Comparison of ENCODE assay signal across 8 cellular contexts in the genomic region with DNA sequence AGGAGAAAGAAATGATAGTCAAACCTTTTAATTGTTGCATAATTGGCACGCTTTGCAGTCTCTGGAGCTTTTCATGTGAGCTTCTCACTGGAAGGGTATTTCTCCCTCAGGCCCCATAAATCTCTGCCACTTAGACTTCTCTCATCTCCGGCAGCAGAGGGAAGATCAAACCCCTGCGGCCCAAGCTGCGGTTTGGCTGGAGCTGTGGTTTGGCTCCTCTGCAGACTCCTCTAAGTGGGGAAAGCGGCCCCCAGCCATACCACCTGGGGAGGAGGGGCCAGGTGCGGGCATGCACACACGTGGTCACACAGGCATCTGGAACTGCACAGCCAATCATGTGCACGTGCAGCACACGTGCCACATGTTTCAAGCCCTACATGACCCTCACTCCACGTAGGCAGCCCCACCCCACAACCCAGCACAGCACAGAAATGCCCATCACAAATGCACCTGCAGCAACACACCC. TPM values are rescaled to one million over a fixed set of nuclear protein-coding genes. Genes with fewer than 3 reads are reported as not detected.
DNase-seq lines count a peak whose midpoint lies in the region; ATAC-seq and TF ChIP-seq lines count a peak whose summit lies in the region.

No MANE protein-coding gene starts in this region.

- no peaks in the 10 kb centered on the region for H3K36me3 Mint-ChIP-seq in Calu3 (ENCODE audit: insufficient read depth, unreplicated experiment)

- peaks cover 96% of the 10 kb centered on the region for H3K27me3 Mint-ChIP-seq in Calu3 (ENCODE audit: unreplicated experiment)

- H3K27me3 ChIP-seq in PC-9 (ENCODE audit: insufficient read depth, low read depth): no peaks in the 10 kb centered on the region

- H3K9me3 ChIP-seq in PC-9 (ENCODE audit: insufficient read depth, low read depth): no peaks in the 10 kb centered on the region

- no peaks in the 10 kb centered on the region for H3K79me2 ChIP-seq in PC-9 (ENCODE audit: low read depth)

- H3K36me3 ChIP-seq in PC-9 (ENCODE audit: low read depth): no peaks in the 10 kb centered on the region

- intact Hi-C loops in PC-9 (cut with micrococcal nuclease; ENCODE audit: unreplicated experiment) (loop anchor here (1.0 to 2.0 kb wide), 3 partner anchors 9 to 83 kb away; no protein-coding TSS in a partner anchor), Calu3 (cut with micrococcal nuclease; ENCODE audit: unreplicated experiment) (no loop called here)

- H3F3A ChIP-seq in PC-9 (ENCODE audit: insufficient read depth, low read depth): peaks cover 15% of the 10 kb centered on the region

- H3K27ac Mint-ChIP-seq in Calu3 (ENCODE audit: unreplicated experiment): no peak overlapping the region

- H3K4me2 ChIP-seq in PC-9: peak overlapping the region; percentile 57

- no peak overlapping the region for H2AFZ ChIP-seq in PC-9

- no peaks in the 10 kb centered on the region for H3K9me3 Mint-ChIP-seq in Calu3 (ENCODE audit: low read depth, unreplicated experiment)

- H3K27ac ChIP-seq in PC-9: peak overlapping the region; percentile 39; the same call in 1 of the 2 replicates

- POLR2A ChIA-PET in PC-9 (lab: Charles Lee; ENCODE audit: unreplicated experiment): interaction anchor here (0.6 to 0.7 kb wide), 3 partner anchors 38 to 176 kb away, joined by 4 to 5 read pairs (median 5); no protein-coding TSS in a partner anchor

- TF ChIP-seq CTCF in PC-9 (conservative IDR thresholded peaks at IDR 0.05) (no peak), Calu3 (IDR thresholded peaks at IDR 0.05; ENCODE audit: unreplicated experiment) (no peak)

- peak; percentile 35 for DNase-seq in ACHN
- DNase-seq in HPDE6-E6E7 (ENCODE audit: extremely low spot score): peak; percentile 75
- DNase-seq in PC-9: peak; percentile 88 to 91
- DNase-seq in fibroblast of peridontal ligament (ENCODE audit: extremely low read depth): peak; percentile 35
- DNase-seq in OCI-M2 (lab: John Stamatoyannopoulos, UW; ENCODE audit: unreplicated experiment): no peak
- DNase-seq in Calu3: no peak

- BruUV-seq in PC-9 (replicated peaks; lab: Mats Ljungman, UMichigan): no TSS peak
- no TSS peak for BruUV-seq in Calu3 (replicated peaks; lab: Mats Ljungman, UMichigan)

- no peaks in the 10 kb centered on the region for H3K4me1 Mint-ChIP-seq in Calu3 (ENCODE audit: low read depth, unreplicated experiment)

- H3K4me3 Mint-ChIP-seq in Calu3 (ENCODE audit: low read depth, unreplicated experiment): no peak overlapping the region

- no peaks in the 10 kb centered on the region for H3K9me2 ChIP-seq in PC-9 (ENCODE audit: insufficient read depth)

- no peak for ATAC-seq in GM21515 (IDR thresholded peaks at IDR 0.05; ENCODE audit: unreplicated experiment)
- ATAC-seq in GM18867 (IDR thresholded peaks at IDR 0.05; ENCODE audit: unreplicated experiment): no peak

- H4K20me1 ChIP-seq in PC-9 (ENCODE audit: insufficient read depth): no peaks in the 10 kb centered on the region

- H3K4me3 ChIP-seq in PC-9: no peak overlapping the region

- CTCF ChIA-PET in PC-9 (lab: Charles Lee): interaction anchor here (1.2 kb wide), 1 partner anchor 90 kb away, joined by 4 read pairs; the partner anchor contains the start of gene LGR6
- CTCF ChIA-PET in Calu3 (lab: Charles Lee): interaction anchor here (1.3 to 1.5 kb wide), 2 partner anchors 8 to 23 kb away, joined by 3 to 4 read pairs; no protein-coding TSS in a partner anchor

- peaks cover 39% of the 10 kb centered on the region for H3K4me1 ChIP-seq in PC-9 (replicated peaks; ENCODE audit: insufficient read depth)

- in situ Hi-C loops in ACHN (cut with HindIII; ENCODE audit: low pct_ligation_motif_present, low pct_unique_long_range_greater_than_20kb, low sequenced_read_pairs): no loop called here

RNA-seq across cellular contexts. Expression of gene UBE2T, which starts 58.3 kb away (rescaled TPM):
- total RNA-seq in PC-9 (2021) (43.2 and 55.5 TPM in 2 replicates), Calu3 (2022) (69.0 and 79.6 TPM in 2 replicates)

Comparison
In these comparisons a context has a peak if more than half of its experiments do, and no peak if none do; other contexts are left out.
1. DNase-seq: peak in ACHN (single experiment), HPDE6-E6E7 (single experiment), PC-9 (2 of 2) and fibroblast of peridontal ligament (single experiment); none in OCI-M2 (single experiment) and Calu3 (single experiment).